ENCODE assay signal across 8 cellular contexts in genomic region chr17:77409282-77410161, GRCh38.
DNase-seq lines count a peak whose midpoint lies in the region; ATAC-seq lines count a peak whose summit lies in the region.

No MANE protein-coding gene starts in this region.

- peak overlapping the region; percentile 84 for H3K27ac Mint-ChIP-seq in activated naive CD4-positive, alpha-beta T cell treated with anti-CD3 and anti-CD28 coated beads, Interleukin-2, amount 10 ng/mL, durations not matched to agents 7 days and 5 days

- CTCF ChIA-PET in activated naive CD4-positive, alpha-beta T cell treated with anti-CD3 and anti-CD28 coated beads, Interleukin-2, amount 10 ng/mL, durations not matched to agents 7 days and 5 days (lab: Charles Lee): interaction anchor here (0.8 to 3.6 kb wide), 3 partner anchors 9 to 77 kb away, joined by 4 to 17 read pairs (median 11); no protein-coding TSS in a partner anchor

- peak; percentile 75 for DNase-seq in H4 (ENCODE audit: low spot score)
- DNase-seq in activated naive CD4-positive, alpha-beta T cell treated with anti-CD3 and anti-CD28 coated beads, Interleukin-2, amount 10 ng/mL, durations not matched to agents 7 days and 5 days: peak; percentile 56
- DNase-seq in left ventricle myocardium superior: peak; percentile 84
- DNase-seq in T-helper 9 cell: no peak
- no peak for DNase-seq in NOMO-1 (lab: John Stamatoyannopoulos, UW; ENCODE audit: unreplicated experiment in 2 of 2)
- DNase-seq in HAP-1 (ENCODE audit: low spot score in 2 of 2): no peak

- peaks cover 70% of the 10 kb centered on the region for H3K36me3 Mint-ChIP-seq in activated naive CD4-positive, alpha-beta T cell treated with anti-CD3 and anti-CD28 coated beads, Interleukin-2, amount 10 ng/mL, durations not matched to agents 7 days and 5 days

- ATAC-seq in left ventricle myocardium superior (peak; percentile 86), HG02623 (IDR thresholded peaks at IDR 0.05; ENCODE audit: unreplicated experiment) (no peak)

- H3K4me1 ChIP-seq in skeletal muscle tissue (ENCODE audit: control insufficient read depth in 3 of 3, insufficient read depth in 3 of 3, low read length in 3 of 3) (peaks cover 49 to 57% (median 50%) of the 10 kb centered on the region in 3 donors), HAP-1 (no peaks in the 10 kb centered on the region)

- H3K4me3 ChIP-seq in skeletal muscle tissue (ENCODE audit: low read length in 3 of 3) (no peak overlapping the region), HAP-1 (no peak overlapping the region)

- peak overlapping the region; percentile 58 for H3K4me3 Mint-ChIP-seq in activated naive CD4-positive, alpha-beta T cell treated with anti-CD3 and anti-CD28 coated beads, Interleukin-2, amount 10 ng/mL, durations not matched to agents 7 days and 5 days

- H3K36me3 ChIP-seq in skeletal muscle tissue (ENCODE audit: control insufficient read depth in 3 of 3, insufficient read depth in 3 of 3, low read length in 3 of 3) (no peaks in the 10 kb centered on the region), HAP-1 (replicated peaks) (no peaks in the 10 kb centered on the region)

- no peaks in the 10 kb centered on the region for H3K27me3 Mint-ChIP-seq in activated naive CD4-positive, alpha-beta T cell treated with anti-CD3 and anti-CD28 coated beads, Interleukin-2, amount 10 ng/mL, durations not matched to agents 7 days and 5 days

- H3K4me1 Mint-ChIP-seq in activated naive CD4-positive, alpha-beta T cell treated with anti-CD3 and anti-CD28 coated beads, Interleukin-2, amount 10 ng/mL, durations not matched to agents 7 days and 5 days: peaks cover 91% of the 10 kb centered on the region

- in situ Hi-C loops in HAP-1 (cut with MboI; ENCODE audit: low sequenced_read_pairs): no loop called here

- peak overlapping the region; percentile 25 for H3K27ac ChIP-seq in skeletal muscle tissue (ENCODE audit: low read depth, low read length)

- H3K9ac ChIP-seq in skeletal muscle tissue (ENCODE audit: low read depth in 1 of 3, low read length in 3 of 3): peak overlapping the region in 2 of 3 donors; percentile 23 to 45

- intact Hi-C loops in left ventricle myocardium superior (cut with micrococcal nuclease): no loop called here

- no peaks in the 10 kb centered on the region for H3K9me3 ChIP-seq in skeletal muscle tissue (ENCODE audit: control insufficient read depth in 3 of 3, low read length in 3 of 3)
- H3K9me3 ChIP-seq in HAP-1: no peaks in the 10 kb centered on the region

- no peaks in the 10 kb centered on the region for H3K27me3 ChIP-seq in skeletal muscle tissue (ENCODE audit: control insufficient read depth in 3 of 3, insufficient read depth in 3 of 3, low read length in 3 of 3)
- H3K27me3 ChIP-seq in HAP-1 (ENCODE audit: low read depth): no peaks in the 10 kb centered on the region

- no peaks in the 10 kb centered on the region for H3K9me3 Mint-ChIP-seq in activated naive CD4-positive, alpha-beta T cell treated with anti-CD3 and anti-CD28 coated beads, Interleukin-2, amount 10 ng/mL, durations not matched to agents 7 days and 5 days

Comparison
In these comparisons a context has a peak if more than half of its experiments do, and no peak if none do; other contexts are left out.
1. DNase-seq: peak in H4 (single experiment), activated naive CD4-positive, alpha-beta T cell treated with anti-CD3 and anti-CD28 coated beads, Interleukin-2, amount 10 ng/mL, durations not matched to agents 7 days and 5 days (single experiment) and left ventricle myocardium superior (single experiment); none in T-helper 9 cell (single experiment), NOMO-1 (0 of 2) and HAP-1 (0 of 2).